In the genomic region with DNA sequence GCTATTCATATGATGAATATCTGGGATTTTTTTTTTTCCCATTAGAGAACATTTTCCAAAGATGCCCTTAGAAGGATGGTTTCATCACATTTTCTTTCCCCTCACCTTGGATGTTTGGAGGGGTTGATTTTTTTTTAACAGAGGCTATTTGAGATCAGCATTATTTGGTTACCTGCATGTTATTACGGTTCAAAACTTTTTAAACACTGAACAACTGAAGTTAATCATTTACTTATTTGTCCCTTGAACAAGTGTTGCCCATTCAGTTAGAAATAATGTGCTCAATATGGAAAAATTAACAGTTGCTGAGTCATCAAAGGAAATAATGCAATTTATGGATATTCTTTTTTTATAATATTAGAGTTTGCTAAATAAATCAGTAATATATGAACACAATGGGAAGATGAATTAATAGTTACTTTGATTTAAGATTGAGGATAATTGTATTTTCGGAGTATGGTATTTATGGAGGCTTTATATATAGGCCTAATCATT, we compare ENCODE assay signal across 19 cellular contexts.
"Had no signal": no experiment of that assay in that cellular context is flagged by ENCODE, and none has a peak within 500 bp of the region (broad histone marks: within the 10 kb centered on the region; RNA-seq: fewer than 3 reads in every experiment).

No MANE protein-coding gene starts in this region.

- H3K36me3 ChIP-seq: SJSA1 had no signal

- H3K27ac ChIP-seq: KMS-11, SJSA1, SK-N-MC had no signal

- H3K4me1 ChIP-seq: SJSA1 had no signal

- H3K4me2 ChIP-seq: KMS-11 had no signal

- H3K9ac ChIP-seq: KMS-11 had no signal

- H3K9me3 ChIP-seq: SJSA1 had no signal

- DNase-seq: Kasumi-1, MM.1S, NCI-H1092 treated with DMSO at 0.1 percent for 48 hours, NCI-H1436, NCI-H1694, NCI-H187 treated with DMSO at 0.1 percent for 48 hours, NCI-H2029 treated with DMSO at 0.1 percent for 48 hours, NCI-H2171 treated with DMSO at 0.1 percent for 48 hours, NCI-H524, NCI-H526 treated with DMSO at 0.1 percent for 48 hours, NCI-H748 treated with DMSO at 0.1 percent for 48 hours, Right ventricle myocardium superior, RPMI8226, SIG-M5, T-cell had no signal

- H3K4me3 ChIP-seq: SJSA1, SK-N-MC had no signal

- ATAC-seq: T-cell had no signal

- FAIRE-seq: RCC 7860 had no signal

- H3K27me3 ChIP-seq: SJSA1 had no signal
